ENCODE assay signal across 17 cellular contexts in genomic region chr10:121302541-121303180, GRCh38.
DNase-seq lines count a peak whose midpoint lies in the region; ATAC-seq, FAIRE-seq and TF ChIP-seq lines count a peak whose summit lies in the region.
"Had no signal": no experiment of that assay in that cellular context is flagged by ENCODE, and none has a peak within 500 bp of the region (broad histone marks: within the 10 kb centered on the region; RNA-seq: fewer than 3 reads in every experiment).

No MANE protein-coding gene starts in this region.

- no peaks in the 10 kb centered on the region for H3K79me1 ChIP-seq in H1 (ENCODE audit: low read depth, low read length)

- TF ChIP-seq RAD21 in SK-N-SH (IDR thresholded peaks at IDR 0.05; ENCODE audit: low read length) (peak; percentile 17; the same call in 1 of the 2 replicates), H1 (IDR thresholded peaks at IDR 0.05 in 1 of 2, conservative IDR thresholded peaks at IDR 0.05 in 1 of 2; ENCODE audit: low read depth in 2 of 2, low read length in 2 of 2) (peak; percentile 28 to 53)

- 33% methylated on average over 7 of the region's 7 CpGs for WGBS in SK-N-SH (ENCODE audit: low lambda C conversion rate)
- 93% methylated on average over 7 of the region's 7 CpGs; no CpG with 5 or more reads in 1 of the 2 experiments for WGBS in H1 (ENCODE audit: extremely low coverage in 1 of 2, insufficient coverage in 1 of 2, insufficient read length in 1 of 2, insufficient replicate concordance in 2 of 2, low coverage in 1 of 2, low lambda C conversion rate in 2 of 2, missing lambda C conversion rate in 1 of 2), 2 experiments
- 78% methylated on average over 7 of the region's 7 CpGs for WGBS in smooth muscle cell (ENCODE audit: low lambda C conversion rate)

- H3K4ac ChIP-seq in H1 (replicated peaks; ENCODE audit: insufficient read length, low read depth, low read length): no peak overlapping the region

- no peak overlapping the region for H2BK120ac ChIP-seq in H1 (replicated peaks; ENCODE audit: low read depth, low read length)

- TF ChIP-seq POLR2A in H1 (IDR thresholded peaks at IDR 0.05; ENCODE audit: control extremely low read depth in 1 of 2, low read depth in 2 of 2, low read length in 2 of 2): no peak

- H3K79me2 ChIP-seq in SK-N-SH (ENCODE audit: insufficient read depth): no peaks in the 10 kb centered on the region
- no peaks in the 10 kb centered on the region for H3K79me2 ChIP-seq in H1 (ENCODE audit: control insufficient read depth in 1 of 2, insufficient read depth in 2 of 2, low read length in 2 of 2)
- H3K79me2 ChIP-seq in smooth muscle cell (ENCODE audit: low read depth): no peaks in the 10 kb centered on the region

- no peak overlapping the region for H2BK20ac ChIP-seq in H1 (ENCODE audit: low read length)

- no peak for TF ChIP-seq EP300 in SK-N-SH (IDR thresholded peaks at IDR 0.05; ENCODE audit: borderline replicate concordance in 1 of 2, low read depth in 1 of 2, low read length in 1 of 2)
- TF ChIP-seq EP300 in H1 (IDR thresholded peaks at IDR 0.05; ENCODE audit: borderline replicate concordance in 1 of 2, low read depth in 2 of 2, low read length in 2 of 2): no peak

- H2AFZ ChIP-seq in SK-N-SH (ENCODE audit: low read depth) (no peak overlapping the region), H1 (ENCODE audit: low read length) (no peak overlapping the region), smooth muscle cell (ENCODE audit: low read depth) (no peak overlapping the region)

- H3K9me3 ChIP-seq in SK-N-SH (no peaks in the 10 kb centered on the region; the same call in 1 of the 2 replicates), H1 (ENCODE audit: insufficient read depth in 2 of 2, low read depth in 1 of 2, low read length in 1 of 2) (peaks cover 1 to 3% of the 10 kb centered on the region in 2 experiments; a peak in 1 of 4 replicates), smooth muscle cell (replicated peaks; ENCODE audit: low read depth) (no peaks in the 10 kb centered on the region)

- no peak for FAIRE-seq in H1 (lab: Jason Lieb, UNC)

- in situ Hi-C loops in brain microvascular endothelial cell (cut with HindIII; ENCODE audit: low pct_ligation_motif_present, low sequenced_read_pairs): no loop called here

- no peaks in the 10 kb centered on the region for H3K9me2 ChIP-seq in SK-N-SH

- H3K23me2 ChIP-seq in H1 (ENCODE audit: low read depth, low read length): no peaks in the 10 kb centered on the region

- H3K27ac ChIP-seq in SK-N-SH (ENCODE audit: low read depth in 2 of 2, low read length in 1 of 2) (no peak overlapping the region), H1 (ENCODE audit: low read depth, low read length) (no peak overlapping the region), smooth muscle cell (ENCODE audit: low read depth) (no peak overlapping the region), brain microvascular endothelial cell (no peak overlapping the region)
- H3K27ac ChIP-seq: 22Rv1, BLaER1, HL-60 had no signal

- no peak overlapping the region for H2BK15ac ChIP-seq in H1 (ENCODE audit: low read length)

- H3K4me2 ChIP-seq in SK-N-SH (no peak overlapping the region), H1 (ENCODE audit: insufficient read depth in 1 of 2, low read depth in 2 of 2, low read length in 2 of 2) (no peak overlapping the region), smooth muscle cell (peak overlapping the region; percentile 29)
- H3K4me2 ChIP-seq: BLaER1 had no signal

- H3K9ac ChIP-seq in SK-N-SH (no peak overlapping the region), H1 (replicated peaks in 1 of 4; ENCODE audit: extremely low read depth in 1 of 4, low read depth in 3 of 4, low read length in 3 of 4) (no peak overlapping the region), smooth muscle cell (ENCODE audit: low read depth) (no peak overlapping the region)
- H3K9ac ChIP-seq: BLaER1 had no signal

- no peak overlapping the region for H4K8ac ChIP-seq in H1 (ENCODE audit: extremely low read depth, insufficient read depth, low read length)

- DNase-seq in SK-N-SH (no peak), H1 (ENCODE audit: low read depth in 1 of 2, low spot score in 2 of 2) (no peak), kidney tubule cell (ENCODE audit: low spot score) (peak; percentile 42), smooth muscle cell (lab: John Stamatoyannopoulos, UW; ENCODE audit: unreplicated experiment) (no peak), brain microvascular endothelial cell (no peak), GDM1 (lab: John Stamatoyannopoulos, UW) (no peak), GF-D8 (lab: John Stamatoyannopoulos, UW) (no peak)
- DNase-seq: DMS 273 treated with DMSO at 0.1 percent for 48 hours, HCEC 1CT, KBM-7, NCI-H2107, NCI-H345, SHP77 treated with DMSO at 0.1 percent for 48 hours had no signal

- no peaks in the 10 kb centered on the region for H3K36me3 ChIP-seq in SK-N-SH (replicated peaks in 1 of 2; ENCODE audit: control insufficient read depth in 1 of 2, insufficient read depth in 2 of 2, low read length in 1 of 2)
- no peaks in the 10 kb centered on the region for H3K36me3 ChIP-seq in H1 (ENCODE audit: control insufficient read depth in 2 of 4, insufficient read depth in 4 of 4, low read length in 3 of 4)
- H3K36me3 ChIP-seq in smooth muscle cell (ENCODE audit: low read depth): no peaks in the 10 kb centered on the region
- H3K36me3 ChIP-seq in brain microvascular endothelial cell (replicated peaks): no peaks in the 10 kb centered on the region
- H3K36me3 ChIP-seq: BLaER1 had no signal

- no peak overlapping the region for H4K91ac ChIP-seq in H1 (replicated peaks; ENCODE audit: insufficient read length, low read length)

- H3K18ac ChIP-seq in H1 (ENCODE audit: extremely low read depth, low read length): no peak overlapping the region

- H3K23ac ChIP-seq in H1 (ENCODE audit: insufficient read length): no peak overlapping the region

- no peak overlapping the region for H2BK5ac ChIP-seq in H1 (ENCODE audit: low read depth, low read length)

- peak overlapping the region; percentile 3; the same call in 1 of the 2 replicates for H2AK5ac ChIP-seq in H1 (ENCODE audit: low read depth, low read length)

- H3K4me1 ChIP-seq in SK-N-SH (ENCODE audit: control insufficient read depth in 1 of 2, insufficient read depth in 2 of 2, low read depth in 1 of 2, low read length in 1 of 2) (no peaks in the 10 kb centered on the region), H1 (replicated peaks in 1 of 4; ENCODE audit: control insufficient read depth in 3 of 4, insufficient read depth in 4 of 4, low read length in 3 of 4) (peaks cover 0 to 5% (median 0%) of the 10 kb centered on the region in 4 experiments; a peak in 2 of 7 replicates), smooth muscle cell (ENCODE audit: low read depth) (peaks cover 6% of the 10 kb centered on the region)

- POLR2A ChIA-PET in SK-N-SH (lab: Yijun Ruan, JAX): no interaction called here
- POLR2A ChIA-PET in H1 (lab: Charles Lee; ENCODE audit: partially characterized antibody): no interaction called here

- H3K4me3 ChIP-seq in SK-N-SH (ENCODE audit: low read depth in 2 of 2, low read length in 1 of 2) (no peak overlapping the region), H1 (ENCODE audit: extremely low read depth in 1 of 4, insufficient read depth in 2 of 4, low read depth in 3 of 4, low read length in 4 of 4) (no peak overlapping the region), smooth muscle cell (no peak overlapping the region), brain microvascular endothelial cell (ENCODE audit: low read depth, low read length) (no peak overlapping the region)
- H3K4me3 ChIP-seq: BLaER1 had no signal

- H3K27me3 ChIP-seq in SK-N-SH (ENCODE audit: insufficient read depth): no peaks in the 10 kb centered on the region
- no peaks in the 10 kb centered on the region for H3K27me3 ChIP-seq in H1 (replicated peaks in 1 of 4; ENCODE audit: control insufficient read depth in 3 of 4, extremely low read depth in 1 of 4, insufficient read depth in 3 of 4, low read length in 3 of 4)
- no peaks in the 10 kb centered on the region for H3K27me3 ChIP-seq in smooth muscle cell (ENCODE audit: low read depth)
- no peaks in the 10 kb centered on the region for H3K27me3 ChIP-seq in brain microvascular endothelial cell (replicated peaks)
- H3K27me3 ChIP-seq: BLaER1 had no signal

- H4K20me1 ChIP-seq in SK-N-SH (ENCODE audit: insufficient read depth) (no peaks in the 10 kb centered on the region), H1 (replicated peaks in 1 of 2; ENCODE audit: control insufficient read depth in 1 of 2, insufficient read depth in 2 of 2, low read length in 2 of 2) (no peaks in the 10 kb centered on the region), smooth muscle cell (ENCODE audit: low read depth) (no peaks in the 10 kb centered on the region)
- H4K20me1 ChIP-seq: BLaER1 had no signal

- CTCF ChIA-PET in SK-N-SH (lab: Yijun Ruan, JAX): no interaction called here
- CTCF ChIA-PET in H1 (lab: Charles Lee; ENCODE audit: partially characterized antibody): interaction anchor here (0.8 kb wide), 1 partner anchor 194 kb away, joined by 3 read pairs; no protein-coding TSS in a partner anchor

- H2BK12ac ChIP-seq in H1 (ENCODE audit: low read depth, low read length): no peak overlapping the region

- no peak overlapping the region for H3K14ac ChIP-seq in H1 (ENCODE audit: insufficient read length)

- no peak overlapping the region for H4K5ac ChIP-seq in H1 (ENCODE audit: insufficient read length, low read depth, low read length)

- TF ChIP-seq CTCF in SK-N-SH (IDR thresholded peaks at IDR 0.05) (no peak), H1 (IDR thresholded peaks at IDR 0.05; ENCODE audit: control extremely low read depth in 1 of 3, insufficient read depth in 1 of 3, low read depth in 1 of 3, low read length in 3 of 3) (peak in 2 of 3 experiments; percentile 16 to 23; a peak in 2 of 4 replicates), smooth muscle cell (IDR thresholded peaks at IDR 0.05; ENCODE audit: borderline replicate concordance, insufficient read depth, poor library complexity, severe bottlenecking) (no peak), brain microvascular endothelial cell (IDR thresholded peaks at IDR 0.05; ENCODE audit: low read depth, low read length, missing control alignments) (no peak)

- H3F3A ChIP-seq in SK-N-SH (replicated peaks; ENCODE audit: insufficient read depth) (no peaks in the 10 kb centered on the region), smooth muscle cell (ENCODE audit: low read depth) (no peaks in the 10 kb centered on the region)

- no peak overlapping the region for H3K56ac ChIP-seq in H1 (replicated peaks; ENCODE audit: insufficient read length, low read depth, low read length)

- ATAC-seq in SK-N-SH treated with all-trans-retinoic acid at 6 μM for 48 hours: no peak

TF ChIP-seq in SK-N-SH, 30 proteins besides CTCF, POLR2A, EP300 and RAD21 (continues in another document):
- TF ChIP-seq GABPA (IDR thresholded peaks at IDR 0.05; ENCODE audit: low read depth) (no peak), TCF12 (IDR thresholded peaks at IDR 0.05) (no peak), CHD2 (IDR thresholded peaks at IDR 0.05; ENCODE audit: low read length, partially characterized antibody) (no peak)

TF ChIP-seq in SK-N-SH treated with all-trans-retinoic acid at 6 μM for 48 hours, 23 proteins besides CTCF, POLR2A, EP300 and RAD21 (continues in another document):
- no peak for TF ChIP-seq ZNF8 (CRISPR knock-in tag; IDR thresholded peaks at IDR 0.05)
- no peak for TF ChIP-seq ISL1 (CRISPR knock-in tag; IDR thresholded peaks at IDR 0.05)
- TF ChIP-seq ZNF70 (CRISPR knock-in tag; IDR thresholded peaks at IDR 0.05): no peak

TF ChIP-seq in H1, 55 proteins besides CTCF, POLR2A, EP300 and RAD21 (continues in another document):
- TF ChIP-seq TEAD4 (IDR thresholded peaks at IDR 0.05; ENCODE audit: low read depth, low read length) (no peak), ZNF274 (IDR thresholded peaks at IDR 0.05; ENCODE audit: borderline replicate concordance, extremely low read depth, low read length) (no peak)

Comparison
In these comparisons a context has a peak if more than half of its experiments do, and no peak if none do; other contexts are left out.
1. CTCF ChIP-seq: peak in H1 (2 of 3); none in SK-N-SH (single experiment), smooth muscle cell (single experiment) and brain microvascular endothelial cell (single experiment).
2. Of the 17 proteins assayed by ChIP-seq in both H1 and SK-N-SH: peak only in H1: CTCF; only in SK-N-SH: none; in both: RAD21; in neither: 15.